In the genomic region with DNA sequence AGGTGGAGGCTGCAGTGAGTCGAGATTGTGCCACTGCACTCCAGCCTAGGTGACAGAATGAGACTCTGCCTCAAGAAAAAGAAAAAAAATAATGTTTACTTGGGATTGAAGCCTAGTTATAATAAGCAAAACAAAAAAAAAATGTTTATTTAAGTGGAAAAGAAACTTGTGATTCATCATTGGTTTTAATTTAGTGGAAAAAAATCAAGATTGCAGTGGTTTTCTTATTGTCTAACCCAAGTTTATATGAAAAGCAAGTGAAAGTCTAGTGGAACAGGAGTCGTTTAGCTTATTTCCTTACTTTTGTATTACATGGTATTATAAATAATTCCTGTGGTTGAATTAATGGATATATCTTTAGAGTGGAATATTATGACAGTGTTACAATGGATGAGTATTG, we compare ENCODE assay signal across 20 cellular contexts. TPM values are rescaled to one million over a fixed set of nuclear protein-coding genes. Genes with fewer than 3 reads are reported as not detected.
"Had no signal": no experiment of that assay in that cellular context is flagged by ENCODE, and none has a peak within 500 bp of the region (broad histone marks: within the 10 kb centered on the region; RNA-seq: fewer than 3 reads in every experiment).

No MANE protein-coding gene starts in this region.

- H3K4me3 ChIP-seq: breast epithelium, right atrium auricular region, upper lobe of right lung had no signal

- H3K27me3 Mint-ChIP-seq: activated CD4-positive, alpha-beta memory T cell treated with anti-CD3 and anti-CD28 coated beads for 36 hours; activated T-helper 17 cell treated with anti-CD3 and anti-CD28 coated beads, Interleukin-2, amount 50 U/mL, for 72 hours had no signal

- H3K27ac Mint-ChIP-seq: activated T-helper 17 cell treated with anti-CD3 and anti-CD28 coated beads, Interleukin-2, amount 50 U/mL, for 72 hours; nephron had no signal

- H3K27ac ChIP-seq: breast epithelium, right atrium auricular region, upper lobe of right lung had no signal

- DNase-seq: activated CD4-positive, alpha-beta memory T cell treated with anti-CD3 and anti-CD28 coated beads for 36 hours; activated CD8-positive, alpha-beta memory T cell treated with anti-CD3 and anti-CD28 coated beads, Interleukin-2, amount 50 U/mL, for 4 hours; activated naive CD4-positive, alpha-beta T cell treated with anti-CD3 and anti-CD28 coated beads, Interleukin-2, amount 50 U/mL, for 16 hours; aorta; cerebellar nuclear complex; dermis blood vessel endothelial cell; endodermal cell; erythroblast; hypothalamus; left ventricle myocardium superior; nucleus accumbens; stimulated activated CD4-positive, alpha-beta T cell treated with anti-CD3 and anti-CD28 coated beads, Interleukin-4, amount 100 ng/mL, for 1 hour; stimulated activated naive CD4-positive, alpha-beta T cell; T-helper 9 cell; upper lobe of right lung had no signal

- H3K36me3 ChIP-seq: breast epithelium had no signal

- H3K27me3 ChIP-seq: breast epithelium, right atrium auricular region, upper lobe of right lung had no signal

- H3K9me3 ChIP-seq: breast epithelium, right atrium auricular region, upper lobe of right lung had no signal

- ATAC-seq: activated CD4-positive, CD25-positive, alpha-beta regulatory T cell treated with anti-CD3 and anti-CD28 coated beads, Interleukin-2, amount 50 U/mL, for 24 hours; activated T-helper 17 cell treated with anti-CD3 and anti-CD28 coated beads, Interleukin-2, amount 50 U/mL, for 72 hours; left ventricle myocardium superior; upper lobe of right lung had no signal

- H3K4me1 Mint-ChIP-seq: endodermal cell had no signal

- H3K9me3 Mint-ChIP-seq: activated CD4-positive, alpha-beta memory T cell treated with anti-CD3 and anti-CD28 coated beads for 36 hours; activated T-helper 17 cell treated with anti-CD3 and anti-CD28 coated beads, Interleukin-2, amount 50 U/mL, for 72 hours; endodermal cell; nephron had no signal

- H3K4me3 Mint-ChIP-seq: activated CD4-positive, alpha-beta memory T cell treated with anti-CD3 and anti-CD28 coated beads for 36 hours; activated T-helper 17 cell treated with anti-CD3 and anti-CD28 coated beads, Interleukin-2, amount 50 U/mL, for 72 hours; endodermal cell; nephron had no signal

RNA-seq across cellular contexts. Expression of a gene that starts 16.4 kb away (rescaled TPM):
- total RNA-seq: activated CD4-positive, alpha-beta memory T cell treated with anti-CD3 and anti-CD28 coated beads for 36 hours; activated T-helper 17 cell treated with anti-CD3 and anti-CD28 coated beads, Interleukin-2, amount 50 U/mL, for 72 hours had no signal
